In genomic region chr1:43853161-43853921, GRCh38 we compare ENCODE assay signal across 8 cellular contexts.
DNase-seq lines count a peak whose midpoint lies in the region; ATAC-seq and TF ChIP-seq lines count a peak whose summit lies in the region.

No MANE protein-coding gene starts in this region.

- H3K27ac Mint-ChIP-seq in activated naive CD8-positive, alpha-beta T cell treated with anti-CD3 and anti-CD28 coated beads, Interleukin-2, amount 50 U/mL, for 24 hours = no peak overlapping the region

- no peak for TF ChIP-seq CTCF in GM20000 (IDR thresholded peaks at IDR 0.05; ENCODE audit: extremely low read depth, missing control alignments)

- DNase-seq in AG20443 (ENCODE audit: low spot score) (peak; percentile 78), GM20000 (ENCODE audit: low spot score) (peak; percentile 47), NCI-H2171 (lab: John Stamatoyannopoulos, UW) (peak; percentile 70), mucosa of gallbladder (ENCODE audit: low spot score) (peak; percentile 63)
- DNase-seq in activated naive CD8-positive, alpha-beta T cell treated with anti-CD3 and anti-CD28 coated beads, Interleukin-2, amount 50 U/mL, for 24 hours = peak; percentile 20

- no peak for ATAC-seq in activated naive CD8-positive, alpha-beta T cell treated with anti-CD3 and anti-CD28 coated beads, Interleukin-2, amount 50 U/mL, for 24 hours
- no peak for ATAC-seq in GM18502 (IDR thresholded peaks at IDR 0.05; ENCODE audit: poor library complexity, unreplicated experiment)
- ATAC-seq in GM18867 (IDR thresholded peaks at IDR 0.05; ENCODE audit: unreplicated experiment) = no peak
- no peak for ATAC-seq in GM18519 (IDR thresholded peaks at IDR 0.05; ENCODE audit: low FRiP score, unreplicated experiment)

- H3K4me3 Mint-ChIP-seq in activated naive CD8-positive, alpha-beta T cell treated with anti-CD3 and anti-CD28 coated beads, Interleukin-2, amount 50 U/mL, for 24 hours = no peak overlapping the region

- H3K27me3 Mint-ChIP-seq in activated naive CD8-positive, alpha-beta T cell treated with anti-CD3 and anti-CD28 coated beads, Interleukin-2, amount 50 U/mL, for 24 hours = no peaks in the 10 kb centered on the region

- peaks cover 17% of the 10 kb centered on the region for H3K4me1 Mint-ChIP-seq in activated naive CD8-positive, alpha-beta T cell treated with anti-CD3 and anti-CD28 coated beads, Interleukin-2, amount 50 U/mL, for 24 hours

- no peaks in the 10 kb centered on the region for H3K9me3 Mint-ChIP-seq in activated naive CD8-positive, alpha-beta T cell treated with anti-CD3 and anti-CD28 coated beads, Interleukin-2, amount 50 U/mL, for 24 hours

- H3K36me3 Mint-ChIP-seq in activated naive CD8-positive, alpha-beta T cell treated with anti-CD3 and anti-CD28 coated beads, Interleukin-2, amount 50 U/mL, for 24 hours (ENCODE audit: low read depth) = peaks cover 12% of the 10 kb centered on the region

Comparison
In these comparisons a context has a peak if more than half of its experiments do, and no peak if none do; other contexts are left out.
1. DNase-seq: peak in every context shown above with its lines; median percentile 78 in AG20443; 70 in NCI-H2171; 63 in mucosa of gallbladder; 47 in GM20000; 20 in activated naive CD8-positive, alpha-beta T cell treated with anti-CD3 and anti-CD28 coated beads, Interleukin-2, amount 50 U/mL, for 24 hours.